In genomic region chr4:57139783-57140182, GRCh38 we compare ENCODE assay signal across 1 cellular context.
TF ChIP-seq lines count a peak whose summit lies in the region.

No MANE protein-coding gene starts in this region.

TF ChIP-seq in IMR-90, 13 proteins besides CTCF, POLR2A, EP300 and RAD21 (continued from another document):
- no peak for TF ChIP-seq USF2 (IDR thresholded peaks at IDR 0.05; ENCODE audit: low read depth, low read length)
- no peak for TF ChIP-seq FOS (IDR thresholded peaks at IDR 0.05; ENCODE audit: low read depth, low read length)
- TF ChIP-seq BHLHE40 (IDR thresholded peaks at IDR 0.05; ENCODE audit: low read depth, low read length): no peak
- TF ChIP-seq MAZ (IDR thresholded peaks at IDR 0.05; ENCODE audit: borderline replicate concordance, low read depth, low read length): no peak
- TF ChIP-seq RCOR1 (IDR thresholded peaks at IDR 0.05; ENCODE audit: insufficient replicate concordance, low read length): no peak
- TF ChIP-seq NFE2L2 (IDR thresholded peaks at IDR 0.05; ENCODE audit: low read depth, low read length): no peak
